Comparison of ENCODE assay signal across 8 cellular contexts in genomic region chr13:101942038-101942437, GRCh38.
A peak's percentile ranks its signal among the peaks of the same experiment; 100 is the strongest.
DNase-seq lines count a peak whose midpoint lies in the region; ATAC-seq and TF ChIP-seq lines count a peak whose summit lies in the region.

No MANE protein-coding gene starts in this region.

- no peak for TF ChIP-seq POLR2A in upper lobe of left lung (IDR thresholded peaks at IDR 0.05)

- H3K9me3 ChIP-seq in WERI-Rb-1 (ENCODE audit: severe bottlenecking) (no peaks in the 10 kb centered on the region), upper lobe of left lung (no peaks in the 10 kb centered on the region)

- no peaks in the 10 kb centered on the region for H3K36me3 ChIP-seq in WERI-Rb-1
- no peaks in the 10 kb centered on the region for H3K36me3 ChIP-seq in upper lobe of left lung

- H3K4me1 ChIP-seq in upper lobe of left lung = peaks cover 0 to 3% (median 0%) of the 10 kb centered on the region in 4 donors

- ATAC-seq in GM21786 (IDR thresholded peaks at IDR 0.05; ENCODE audit: unreplicated experiment) (peak; percentile 62), upper lobe of left lung (ENCODE audit: low FRiP score in 2 of 2) (peak in 1 of 2 donors; percentile 87)

- no peak for TF ChIP-seq EP300 in upper lobe of left lung (IDR thresholded peaks at IDR 0.05)

- H3K27me3 ChIP-seq in WERI-Rb-1 (ENCODE audit: insufficient read depth, low read depth, severe bottlenecking) (no peaks in the 10 kb centered on the region), upper lobe of left lung (no peaks in the 10 kb centered on the region)

- 0% methylated on average over 1 of the region's 1 CpG for WGBS in upper lobe of left lung, 2 donors

- DNase-seq in DMS79 treated with DMSO at 0.1 percent for 48 hours (lab: John Stamatoyannopoulos, UW) (peak; percentile 96), NCI-H1092 treated with DMSO at 0.1 percent for 48 hours (lab: John Stamatoyannopoulos, UW) (peak; percentile 82), WERI-Rb-1 (peak; percentile 71), iPS-NIHi11 (ENCODE audit: low spot score) (peak; percentile 39), upper lobe of left lung (no peak), ecto neural progenitor cell (ENCODE audit: low spot score) (no peak)
- no peak for DNase-seq in stimulated activated naive CD4-positive, alpha-beta T cell (lab: John Stamatoyannopoulos, UW)

- peak; percentile 93 for TF ChIP-seq CTCF in WERI-Rb-1 (IDR thresholded peaks at IDR 0.05; ENCODE audit: low read depth, low read length)
- TF ChIP-seq CTCF in upper lobe of left lung (IDR thresholded peaks at IDR 0.05) = peak in 4 of 6 experiments; percentile 33 to 65 (median 52)

- H3K27ac ChIP-seq in WERI-Rb-1 (no peak overlapping the region), upper lobe of left lung (no peak overlapping the region)

- H3K4me3 ChIP-seq in WERI-Rb-1 (ENCODE audit: low read depth, low read length) (no peak overlapping the region), upper lobe of left lung (no peak overlapping the region)

Comparison
In these comparisons a context has a peak if more than half of its experiments do, and no peak if none do; other contexts are left out.
1. DNase-seq: peak in DMS79 treated with DMSO at 0.1 percent for 48 hours (single experiment), NCI-H1092 treated with DMSO at 0.1 percent for 48 hours (single experiment), WERI-Rb-1 (single experiment) and iPS-NIHi11 (single experiment); none in upper lobe of left lung (0 of 2), ecto neural progenitor cell (single experiment) and stimulated activated naive CD4-positive, alpha-beta T cell (0 of 6).